In the genomic region with DNA sequence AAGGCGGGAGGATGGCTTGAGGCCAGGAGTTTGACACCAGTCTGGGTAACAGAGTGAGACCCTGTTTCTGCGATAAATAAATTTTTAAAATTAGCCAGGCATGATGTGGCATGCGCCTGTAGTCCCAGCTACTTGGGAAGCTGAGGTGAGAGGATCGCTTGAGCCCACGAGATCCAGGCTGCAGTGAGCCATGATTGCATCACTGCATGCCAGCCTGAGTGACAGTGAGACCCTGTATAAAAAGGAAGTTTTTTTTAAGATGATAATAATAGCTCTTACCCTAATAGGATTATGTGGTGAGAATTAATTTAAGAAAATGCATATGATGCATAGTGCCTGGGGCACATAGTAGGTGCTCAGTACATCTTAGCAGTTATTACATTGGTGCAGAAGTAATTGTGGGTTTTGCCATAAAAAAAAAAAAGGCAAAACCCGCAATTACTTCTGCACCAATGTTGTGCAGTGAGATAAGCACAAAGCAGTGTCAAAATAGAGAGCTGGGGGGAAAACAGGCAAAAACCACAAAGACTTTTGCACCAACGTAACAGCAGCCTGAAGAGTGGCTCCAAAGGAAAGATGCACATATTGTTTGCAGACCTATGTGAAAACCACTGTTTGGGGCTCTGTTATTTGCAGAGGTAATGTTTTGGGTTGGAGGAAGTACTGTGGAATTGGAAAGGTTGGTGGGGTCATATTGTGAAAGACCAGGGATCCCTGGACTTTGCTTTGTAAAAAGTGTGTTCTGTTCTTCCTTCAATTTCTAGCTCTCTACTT, we compare ENCODE assay signal across 2 cellular contexts.
A peak's percentile ranks its signal among the peaks of the same experiment; 100 is the strongest.
TF ChIP-seq lines count a peak whose summit lies in the region.

No MANE protein-coding gene starts in this region.

TF ChIP-seq in HepG2, 621 proteins besides CTCF, POLR2A, EP300 and RAD21 (continues in another document):
- TF ChIP-seq ZNF414 (CRISPR knock-in tag; IDR thresholded peaks at IDR 0.05): no peak
- TF ChIP-seq MED13 (CRISPR knock-in tag; IDR thresholded peaks at IDR 0.05): no peak
- no peak for TF ChIP-seq KMT2B (CRISPR knock-in tag; IDR thresholded peaks at IDR 0.05)
- no peak for TF ChIP-seq NFATC3 (CRISPR knock-in tag; IDR thresholded peaks at IDR 0.05)
- 0 out of 2 replicates have a peak, but pooled peaks have one; percentile 33 for TF ChIP-seq ZNF281 (CRISPR knock-in tag; IDR thresholded peaks at IDR 0.05; ENCODE audit: borderline replicate concordance)
- TF ChIP-seq ZNF230 (CRISPR knock-in tag; IDR thresholded peaks at IDR 0.05): no peak
- no peak for TF ChIP-seq MBNL3 (CRISPR knock-in tag; conservative IDR thresholded peaks at IDR 0.05)
- TF ChIP-seq, protein P1, sequence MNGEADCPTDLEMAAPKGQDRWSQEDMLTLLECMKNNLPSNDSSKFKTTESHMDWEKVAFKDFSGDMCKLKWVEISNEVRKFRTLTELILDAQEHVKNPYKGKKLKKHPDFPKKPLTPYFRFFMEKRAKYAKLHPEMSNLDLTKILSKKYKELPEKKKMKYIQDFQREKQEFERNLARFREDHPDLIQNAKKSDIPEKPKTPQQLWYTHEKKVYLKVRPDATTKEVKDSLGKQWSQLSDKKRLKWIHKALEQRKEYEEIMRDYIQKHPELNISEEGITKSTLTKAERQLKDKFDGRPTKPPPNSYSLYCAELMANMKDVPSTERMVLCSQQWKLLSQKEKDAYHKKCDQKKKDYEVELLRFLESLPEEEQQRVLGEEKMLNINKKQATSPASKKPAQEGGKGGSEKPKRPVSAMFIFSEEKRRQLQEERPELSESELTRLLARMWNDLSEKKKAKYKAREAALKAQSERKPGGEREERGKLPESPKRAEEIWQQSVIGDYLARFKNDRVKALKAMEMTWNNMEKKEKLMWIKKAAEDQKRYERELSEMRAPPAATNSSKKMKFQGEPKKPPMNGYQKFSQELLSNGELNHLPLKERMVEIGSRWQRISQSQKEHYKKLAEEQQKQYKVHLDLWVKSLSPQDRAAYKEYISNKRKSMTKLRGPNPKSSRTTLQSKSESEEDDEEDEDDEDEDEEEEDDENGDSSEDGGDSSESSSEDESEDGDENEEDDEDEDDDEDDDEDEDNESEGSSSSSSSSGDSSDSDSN (CRISPR knock-in tag; IDR thresholded peaks at IDR 0.05): no peak
- no peak for TF ChIP-seq ZSCAN21 (CRISPR knock-in tag; IDR thresholded peaks at IDR 0.05; ENCODE audit: borderline replicate concordance)
- TF ChIP-seq, protein P2, sequence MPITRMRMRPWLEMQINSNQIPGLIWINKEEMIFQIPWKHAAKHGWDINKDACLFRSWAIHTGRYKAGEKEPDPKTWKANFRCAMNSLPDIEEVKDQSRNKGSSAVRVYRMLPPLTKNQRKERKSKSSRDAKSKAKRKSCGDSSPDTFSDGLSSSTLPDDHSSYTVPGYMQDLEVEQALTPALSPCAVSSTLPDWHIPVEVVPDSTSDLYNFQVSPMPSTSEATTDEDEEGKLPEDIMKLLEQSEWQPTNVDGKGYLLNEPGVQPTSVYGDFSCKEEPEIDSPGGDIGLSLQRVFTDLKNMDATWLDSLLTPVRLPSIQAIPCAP (CRISPR knock-in tag; IDR thresholded peaks at IDR 0.05; ENCODE audit: low read depth): no peak
- no peak for TF ChIP-seq SNAPC2 (CRISPR knock-in tag; IDR thresholded peaks at IDR 0.05)
- TF ChIP-seq HMGXB3 (CRISPR knock-in tag; IDR thresholded peaks at IDR 0.05; ENCODE audit: borderline replicate concordance): 0 out of 2 replicates have a peak, but pooled peaks have one; percentile 35
- no peak for TF ChIP-seq HNRNPL (IDR thresholded peaks at IDR 0.05; ENCODE audit: low read depth, low read length)

TF ChIP-seq in SK-N-SH, 30 proteins besides CTCF, POLR2A, EP300 and RAD21:
- TF ChIP-seq, protein P3, sequence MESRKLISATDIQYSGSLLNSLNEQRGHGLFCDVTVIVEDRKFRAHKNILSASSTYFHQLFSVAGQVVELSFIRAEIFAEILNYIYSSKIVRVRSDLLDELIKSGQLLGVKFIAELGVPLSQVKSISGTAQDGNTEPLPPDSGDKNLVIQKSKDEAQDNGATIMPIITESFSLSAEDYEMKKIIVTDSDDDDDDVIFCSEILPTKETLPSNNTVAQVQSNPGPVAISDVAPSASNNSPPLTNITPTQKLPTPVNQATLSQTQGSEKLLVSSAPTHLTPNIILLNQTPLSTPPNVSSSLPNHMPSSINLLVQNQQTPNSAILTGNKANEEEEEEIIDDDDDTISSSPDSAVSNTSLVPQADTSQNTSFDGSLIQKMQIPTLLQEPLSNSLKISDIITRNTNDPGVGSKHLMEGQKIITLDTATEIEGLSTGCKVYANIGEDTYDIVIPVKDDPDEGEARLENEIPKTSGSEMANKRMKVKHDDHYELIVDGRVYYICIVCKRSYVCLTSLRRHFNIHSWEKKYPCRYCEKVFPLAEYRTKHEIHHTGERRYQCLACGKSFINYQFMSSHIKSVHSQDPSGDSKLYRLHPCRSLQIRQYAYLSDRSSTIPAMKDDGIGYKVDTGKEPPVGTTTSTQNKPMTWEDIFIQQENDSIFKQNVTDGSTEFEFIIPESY (IDR thresholded peaks at IDR 0.05; ENCODE audit: borderline replicate concordance, low read depth): no peak
- no peak for TF ChIP-seq JUND (IDR thresholded peaks at IDR 0.05)
- no peak for TF ChIP-seq RFX5 (IDR thresholded peaks at IDR 0.05; ENCODE audit: low read length)
- TF ChIP-seq, protein P4, sequence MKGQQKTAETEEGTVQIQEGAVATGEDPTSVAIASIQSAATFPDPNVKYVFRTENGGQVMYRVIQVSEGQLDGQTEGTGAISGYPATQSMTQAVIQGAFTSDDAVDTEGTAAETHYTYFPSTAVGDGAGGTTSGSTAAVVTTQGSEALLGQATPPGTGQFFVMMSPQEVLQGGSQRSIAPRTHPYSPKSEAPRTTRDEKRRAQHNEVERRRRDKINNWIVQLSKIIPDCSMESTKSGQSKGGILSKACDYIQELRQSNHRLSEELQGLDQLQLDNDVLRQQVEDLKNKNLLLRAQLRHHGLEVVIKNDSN (IDR thresholded peaks at IDR 0.05; ENCODE audit: borderline replicate concordance, low read depth): no peak
- no peak for TF ChIP-seq POLR2AphosphoS5 (IDR thresholded peaks at IDR 0.05; ENCODE audit: low read depth, low read length)
- no peak for TF ChIP-seq TCF12 (IDR thresholded peaks at IDR 0.05)
- TF ChIP-seq FOXM1 (IDR thresholded peaks at IDR 0.05; ENCODE audit: low read depth): no peak
- TF ChIP-seq NFIC (IDR thresholded peaks at IDR 0.05; ENCODE audit: borderline replicate concordance): no peak
